Comparison of ENCODE assay signal across 13 cellular contexts in the genomic region with DNA sequence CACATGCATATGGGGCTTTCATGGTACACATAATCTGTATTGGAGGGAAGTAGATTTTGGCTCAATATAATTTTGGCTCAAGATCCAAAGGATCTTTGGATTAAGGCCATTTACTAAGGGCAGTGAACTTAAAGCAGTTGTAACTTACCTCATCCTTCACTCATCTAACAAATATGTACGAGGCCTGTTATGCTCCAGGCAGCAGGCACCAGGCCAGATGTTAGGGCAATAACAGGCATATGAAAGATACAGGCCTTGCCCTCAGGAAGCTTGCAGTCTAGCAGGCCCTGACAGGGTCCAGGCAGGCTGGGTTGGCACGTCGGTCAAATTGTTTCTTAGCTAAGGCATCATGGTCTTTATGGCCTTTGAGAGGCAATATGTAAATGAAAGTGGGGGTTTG. TPM values are rescaled to one million over a fixed set of nuclear protein-coding genes. Genes with fewer than 3 reads are reported as not detected.
DNase-seq lines count a peak whose midpoint lies in the region; ATAC-seq, FAIRE-seq and TF ChIP-seq lines count a peak whose summit lies in the region.
"Had no signal": no experiment of that assay in that cellular context is flagged by ENCODE, and none has a peak within 500 bp of the region (broad histone marks: within the 10 kb centered on the region; RNA-seq: fewer than 3 reads in every experiment).

No MANE protein-coding gene starts in this region.

- H3K4me3 ChIP-seq in hepatocyte (no peak overlapping the region), transverse colon (no peak overlapping the region), HepG2 (replicated peaks in 1 of 3; ENCODE audit: insufficient read depth in 1 of 3, low read depth in 2 of 3, low read length in 3 of 3) (no peak overlapping the region)
- H3K4me3 ChIP-seq: heart right ventricle, pancreas had no signal

- intact Hi-C loops in transverse colon (cut with DNase I; ENCODE audit: low total_unique reads): no loop called here
- intact Hi-C loops in HepG2 (cut with micrococcal nuclease; ENCODE audit: unreplicated experiment): no loop called here

- H3K9me2 ChIP-seq in hepatocyte (replicated peaks; ENCODE audit: insufficient read depth): no peaks in the 10 kb centered on the region

- no peaks in the 10 kb centered on the region for H4K20me1 ChIP-seq in hepatocyte (ENCODE audit: insufficient read depth, poor library complexity, severe bottlenecking)
- H4K20me1 ChIP-seq in HepG2 (ENCODE audit: insufficient read depth, low read length): no peaks in the 10 kb centered on the region

- H3K4me2 ChIP-seq in hepatocyte: no peak overlapping the region
- H3K4me2 ChIP-seq in HepG2 (ENCODE audit: low read depth, low read length): no peak overlapping the region

- H3K36me3 Mint-ChIP-seq in brain: no peaks in the 10 kb centered on the region
- H3K36me3 Mint-ChIP-seq: stimulated activated naive B cell treated with anti-CD40 and anti-IgM and Interleukin-4, amounts not matched to agents 10 μg/mL and 1 μg/mL and 100 μg/mL, for 72 hours had no signal

- H3K27ac ChIP-seq in hepatocyte (peak overlapping the region; percentile 87), transverse colon (peak overlapping the region; percentile 67 to 78 (median 74)), HepG2 (ENCODE audit: extremely low read length, insufficient read depth, low read length) (no peak overlapping the region)

- TF ChIP-seq CTCF in brain (conservative IDR thresholded peaks at IDR 0.05): no peak
- no peak for TF ChIP-seq CTCF in hepatocyte (IDR thresholded peaks at IDR 0.05; ENCODE audit: poor library complexity)
- TF ChIP-seq CTCF in transverse colon (IDR thresholded peaks at IDR 0.05): no peak
- no peak for TF ChIP-seq CTCF in HepG2 (CRISPR knock-in tag; IDR thresholded peaks at IDR 0.05)

- in situ Hi-C loops in transverse colon (cut with MboI; ENCODE audit: low pct_ligation_motif_present in 1 of 4, low pct_unique_long_range_greater_than_20kb in 1 of 4, low sequenced_read_pairs in 3 of 4) (no loop called here), HepG2 (cut with HindIII; ENCODE audit: extremely low pct_ligation_motif_present, low pct_unique_long_range_greater_than_20kb) (no loop called here)

- peaks cover 4% of the 10 kb centered on the region for H3K27me3 Mint-ChIP-seq in brain
- H3K27me3 Mint-ChIP-seq: stimulated activated naive B cell treated with anti-CD40 and anti-IgM and Interleukin-4, amounts not matched to agents 10 μg/mL and 1 μg/mL and 100 μg/mL, for 72 hours had no signal

- TF ChIP-seq EP300 in Ishikawa (IDR thresholded peaks at IDR 0.05; ENCODE audit: borderline replicate concordance): peak; percentile 76
- no peak for TF ChIP-seq EP300 in transverse colon (IDR thresholded peaks at IDR 0.05; ENCODE audit: low read depth)
- no peak for TF ChIP-seq EP300 in HepG2 (IDR thresholded peaks at IDR 0.05; ENCODE audit: low read depth in 2 of 2, low read length in 2 of 2)
- TF ChIP-seq EP300 in HepG2 (CRISPR knock-in tag; IDR thresholded peaks at IDR 0.05; ENCODE audit: borderline replicate concordance): no peak

- H3K9me3 Mint-ChIP-seq in brain: peaks cover 0 to 9% (median 0%) of the 10 kb centered on the region in 5 experiments
- H3K9me3 Mint-ChIP-seq: activated naive CD4-positive, alpha-beta T cell treated with anti-CD3 and anti-CD28 coated beads, Interleukin-2, amount 50 U/mL, for 72 hours; stimulated activated naive B cell treated with anti-CD40 and anti-IgM and Interleukin-4, amounts not matched to agents 10 μg/mL and 1 μg/mL and 100 μg/mL, for 72 hours had no signal

- no TSS peak for BruUV-seq in HepG2 (replicated peaks; lab: Mats Ljungman, UMichigan)

- FAIRE-seq in HepG2 (lab: Jason Lieb, UNC): no peak
- FAIRE-seq: pancreas had no signal

- H3K79me2 ChIP-seq in hepatocyte (no peaks in the 10 kb centered on the region), HepG2 (ENCODE audit: insufficient read depth, low read length) (no peaks in the 10 kb centered on the region)

- H3K27me3 ChIP-seq in hepatocyte: no peaks in the 10 kb centered on the region
- H3K27me3 ChIP-seq in transverse colon: no peaks in the 10 kb centered on the region
- no peaks in the 10 kb centered on the region; a peak in 1 of 5 replicates for H3K27me3 ChIP-seq in HepG2 (ENCODE audit: control insufficient read depth in 1 of 2, insufficient read depth in 2 of 2, low read length in 2 of 2)
- H3K27me3 ChIP-seq: pancreas had no signal

- H3K4me3 Mint-ChIP-seq in brain: no peak overlapping the region
- H3K4me3 Mint-ChIP-seq: stimulated activated naive B cell treated with anti-CD40 and anti-IgM and Interleukin-4, amounts not matched to agents 10 μg/mL and 1 μg/mL and 100 μg/mL, for 72 hours had no signal

- WGBS in hepatocyte (ENCODE audit: low lambda C conversion rate, missing lambda C conversion rate): 87% methylated on average over 3 of the region's 3 CpGs
- WGBS in transverse colon (ENCODE audit: low coverage in 1 of 2), 2 donors: 69% methylated on average over 3 of the region's 3 CpGs; no CpG with 5 or more reads in 1 of the 2 donors
- WGBS in HepG2 (ENCODE audit: low lambda C conversion rate): 91% methylated on average over 3 of the region's 3 CpGs

- DNase-seq in hepatocyte (ENCODE audit: low spot score) (no peak), transverse colon (no peak), D341Med (ENCODE audit: low spot score) (no peak), HepG2 (ENCODE audit: low spot score) (no peak), NCI-H526 (lab: John Stamatoyannopoulos, UW) (no peak)
- DNase-seq: dermis blood vessel endothelial cell; heart right ventricle; NCI-H2081; stimulated activated naive B cell treated with anti-CD40 and anti-IgM and Interleukin-4, amounts not matched to agents 10 μg/mL and 1 μg/mL and 100 μg/mL, for 72 hours had no signal

- H3K9me3 ChIP-seq in hepatocyte (ENCODE audit: low read depth): no peaks in the 10 kb centered on the region
- no peaks in the 10 kb centered on the region for H3K9me3 ChIP-seq in transverse colon
- H3K9me3 ChIP-seq in HepG2 (ENCODE audit: low read length): no peaks in the 10 kb centered on the region
- H3K9me3 ChIP-seq: heart right ventricle, pancreas had no signal

- TF ChIP-seq RAD21 in Ishikawa (IDR thresholded peaks at IDR 0.05; ENCODE audit: low read depth) (no peak), HepG2 (CRISPR knock-in tag; IDR thresholded peaks at IDR 0.05) (no peak)

- H3K27ac Mint-ChIP-seq in brain: peak overlapping the region in 3 of 5 experiments; percentile 89 to 96 (median 89)
- H3K27ac Mint-ChIP-seq: stimulated activated naive B cell treated with anti-CD40 and anti-IgM and Interleukin-4, amounts not matched to agents 10 μg/mL and 1 μg/mL and 100 μg/mL, for 72 hours had no signal

- H3K4me1 Mint-ChIP-seq in brain: peaks cover 55% of the 10 kb centered on the region

- no peak for ATAC-seq in HepG2
- ATAC-seq: activated naive CD4-positive, alpha-beta T cell treated with anti-CD3 and anti-CD28 coated beads, Interleukin-2, amount 50 U/mL, for 72 hours; stimulated activated naive B cell treated with anti-CD40 and anti-IgM and Interleukin-4, amounts not matched to agents 10 μg/mL and 1 μg/mL and 100 μg/mL, for 72 hours had no signal

- H3K4me1 ChIP-seq in hepatocyte (ENCODE audit: insufficient read depth) (peaks cover 40% of the 10 kb centered on the region), transverse colon (peaks cover 0 to 27% (median 13%) of the 10 kb centered on the region in 4 donors), HepG2 (ENCODE audit: insufficient read depth, low read length) (peaks cover 26% of the 10 kb centered on the region)

- POLR2A ChIA-PET in HepG2 (lab: Yijun Ruan, JAX): no interaction called here

- no peak for TF ChIP-seq POLR2A in transverse colon (IDR thresholded peaks at IDR 0.05)
- no peak for TF ChIP-seq POLR2A in HepG2 (IDR thresholded peaks at IDR 0.05; ENCODE audit: insufficient read depth in 1 of 2, low read depth in 2 of 2, low read length in 2 of 2)

- no peak overlapping the region for H3K9ac ChIP-seq in HepG2 (ENCODE audit: insufficient read depth, low read depth, low read length)

- H3K36me3 ChIP-seq in hepatocyte (replicated peaks; ENCODE audit: insufficient read depth, low read depth) (no peaks in the 10 kb centered on the region), transverse colon (no peaks in the 10 kb centered on the region), HepG2 (replicated peaks in 1 of 2; ENCODE audit: control insufficient read depth in 1 of 2, insufficient read depth in 2 of 2, low read length in 2 of 2) (no peaks in the 10 kb centered on the region)
- H3K36me3 ChIP-seq: heart right ventricle, pancreas had no signal

- CTCF ChIA-PET in HepG2 (lab: Yijun Ruan, JAX; ENCODE audit: low intra/inter-chr PET ratio, low total read pairs): no interaction called here

- no peak overlapping the region for H2AFZ ChIP-seq in hepatocyte
- no peak overlapping the region for H2AFZ ChIP-seq in HepG2 (ENCODE audit: low read length)

TF ChIP-seq in HepG2, 621 proteins besides CTCF, POLR2A, EP300 and RAD21 (continues in another document):
- TF ChIP-seq EHMT2 (IDR thresholded peaks at IDR 0.05; ENCODE audit: borderline replicate concordance, low read depth, low read length): no peak
- TF ChIP-seq RBFOX2 (IDR thresholded peaks at IDR 0.05; ENCODE audit: low read depth, low read length): no peak

RNA-seq across cellular contexts. Expression of gene LIF, which starts 44.6 kb away (rescaled TPM):
- polyA plus RNA-seq in brain (ENCODE audit: insufficient read depth, low read depth, low replicate concordance): 0.22 TPM
- 13.4 and 21.1 TPM in 2 replicates for total RNA-seq in hepatocyte
- polyA plus RNA-seq in hepatocyte: 8.2 and 14.8 TPM in 2 replicates
- 1 to 10 TPM; 4.0 to 5.2 (median 4.4) TPM for total RNA-seq in transverse colon
- 1.5 and 3.6 TPM in 2 replicates for total RNA-seq in HepG2 (2016; rRNA removed; fragmentation: Illumina TruSeq; extraction: Trizol)
- total RNA-seq in HepG2 (2016; cell fraction: cytosol; rRNA removed; fragmentation: Illumina TruSeq; extraction: Trizol; ENCODE audit: low read depth): 0.53 and 1.6 TPM in 2 replicates
- 1.7 and 3.2 TPM in 2 replicates for total RNA-seq in HepG2 (2016; cell fraction: insoluble cytoplasmic fraction; rRNA removed; fragmentation: Illumina TruSeq; extraction: Trizol)
- 2.6 TPM in 2 replicates for total RNA-seq in HepG2 (2016; cell fraction: membrane; rRNA removed; fragmentation: Illumina TruSeq; extraction: Trizol)
- total RNA-seq in HepG2 (2016; cell fraction: nucleus; rRNA removed; fragmentation: Illumina TruSeq; extraction: Trizol): 5.2 and 5.5 TPM in 2 replicates
- 8.5 and 12.1 TPM in 2 replicates for polyA plus RNA-seq in HepG2 (2011; rRNA removed)
- polyA plus RNA-seq in HepG2 (2011; cell fraction: cytosol; rRNA removed): 3.0 and 4.2 TPM in 2 replicates
- 48.8 and 59.2 TPM in 2 replicates for polyA plus RNA-seq in HepG2 (2011; cell fraction: nucleus; rRNA removed)
- 1.4 and 5.2 TPM in 2 replicates for polyA plus RNA-seq in HepG2 (2012)
- 0.17 and 0.26 TPM in 2 replicates for polyA plus RNA-seq in HepG2 (2016; cell fraction: cytosol; fragmentation: Illumina TruSeq; extraction: Trizol; ENCODE audit: low read depth)
- polyA plus RNA-seq in HepG2 (2016; cell fraction: insoluble cytoplasmic fraction; fragmentation: Illumina TruSeq; extraction: Trizol; ENCODE audit: low read depth): 1.1 and 1.3 TPM in 2 replicates
- polyA plus RNA-seq in HepG2 (2016; cell fraction: membrane; fragmentation: Illumina TruSeq; extraction: Trizol; ENCODE audit: low read depth): 0.64 and 0.93 TPM in 2 replicates
- 13.6 and 20.3 TPM in 2 replicates for polyA plus RNA-seq in HepG2 (2016; cell fraction: nucleus; fragmentation: Illumina TruSeq; extraction: Trizol; ENCODE audit: insufficient read depth, low read depth)
- polyA minus RNA-seq in HepG2 (2011; rRNA and poly(A)+ RNA removed; ENCODE audit: low replicate concordance): 11.5 and 35.1 TPM in 2 replicates
- polyA minus RNA-seq in HepG2 (2011; cell fraction: cytosol; rRNA and poly(A)+ RNA removed): 3.8 and 5.5 TPM in 2 replicates
- polyA minus RNA-seq in HepG2 (2011; cell fraction: nucleus; rRNA and poly(A)+ RNA removed): 4.1 and 7.1 TPM in 2 replicates
